In the genomic region with DNA sequence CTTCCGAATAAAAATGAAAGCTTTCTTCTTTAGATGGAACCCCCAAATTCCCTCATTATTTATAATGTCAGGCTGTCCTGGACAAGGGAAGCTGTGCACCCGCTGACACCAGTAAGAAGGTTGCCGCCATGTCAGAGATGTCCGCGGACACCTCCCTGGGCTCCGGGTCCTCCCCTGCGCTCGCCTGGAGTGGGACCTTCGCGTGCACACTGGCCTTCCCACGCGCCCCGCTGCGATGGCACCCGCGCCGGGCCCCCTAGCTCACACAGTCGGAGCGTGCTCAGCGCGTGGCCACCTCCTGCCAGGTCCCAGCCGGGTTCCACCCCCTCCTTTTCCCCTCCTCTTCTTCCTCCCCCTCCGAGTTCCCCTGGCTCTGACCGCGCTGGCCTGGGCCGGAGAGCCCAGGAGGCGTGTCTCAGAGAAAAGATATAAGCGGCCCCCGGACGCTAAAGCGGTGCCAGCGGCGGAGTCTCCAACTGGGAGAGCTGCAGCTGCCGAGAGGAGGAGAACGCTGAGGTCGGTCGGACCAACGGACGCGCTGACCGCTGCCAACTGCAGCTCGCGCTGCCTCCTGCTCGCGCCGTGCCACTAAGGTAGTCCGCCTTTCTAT, we compare ENCODE assay signal across 8 cellular contexts. TPM values are rescaled to one million over a fixed set of nuclear protein-coding genes. Genes with fewer than 3 reads are reported as not detected.
A peak's percentile ranks its signal among the peaks of the same experiment; 100 is the strongest.
DNase-seq lines count a peak whose midpoint lies in the region; ATAC-seq and TF ChIP-seq lines count a peak whose summit lies in the region.

A gene with protein sequence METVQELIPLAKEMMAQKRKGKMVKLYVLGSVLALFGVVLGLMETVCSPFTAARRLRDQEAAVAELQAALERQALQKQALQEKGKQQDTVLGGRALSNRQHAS (plus strand): TSS at position 456 of the 610 bp plus-strand sequence. CDS start 273 bp downstream, outside the sequence.

- peaks cover 5% of the 10 kb centered on the region for H3K36me3 Mint-ChIP-seq in glutamatergic neuron (ENCODE audit: unreplicated experiment)

- no peaks in the 10 kb centered on the region for H3K27me3 ChIP-seq in adipocyte (replicated peaks; ENCODE audit: control insufficient read depth, insufficient read depth, low read length)
- H3K27me3 ChIP-seq in neutrophil: peaks cover 22% of the 10 kb centered on the region

- ATAC-seq in GM18870 (IDR thresholded peaks at IDR 0.05; ENCODE audit: unreplicated experiment) (no peak), HG03354 (IDR thresholded peaks at IDR 0.05; ENCODE audit: poor library complexity, severe bottlenecking, unreplicated experiment) (no peak)

- H3K9me3 ChIP-seq in adipocyte (ENCODE audit: control insufficient read depth, low read length) (peaks cover 3% of the 10 kb centered on the region), neutrophil (no peaks in the 10 kb centered on the region)

- peak within 1 kb of the TSS; percentile 88 for H3K4me3 Mint-ChIP-seq in glutamatergic neuron (ENCODE audit: unreplicated experiment)

- H3K4me1 ChIP-seq in adipocyte (ENCODE audit: control insufficient read depth, insufficient read depth, low read length): peaks cover 53% of the 10 kb centered on the region
- H3K4me1 ChIP-seq in neutrophil (ENCODE audit: control insufficient read depth in 1 of 2, insufficient read depth in 1 of 2, low read depth in 1 of 2, low read length in 1 of 2): peaks cover 62 to 70% of the 10 kb centered on the region in 2 experiments

- H3K27ac Mint-ChIP-seq in glutamatergic neuron (ENCODE audit: unreplicated experiment): peak within 1 kb of the TSS; percentile 4

- DNase-seq in DMS153 treated with DMSO at 0.1 percent for 48 hours (lab: John Stamatoyannopoulos, UW; ENCODE audit: unreplicated experiment) (peak; percentile 38), NCI-H748 (lab: John Stamatoyannopoulos, UW; ENCODE audit: unreplicated experiment) (peak; percentile 82), adipocyte (ENCODE audit: low read depth) (peak; percentile 73), glutamatergic neuron (peak; percentile 50), NCI-H2107 treated with DMSO at 0.1 percent for 48 hours (lab: John Stamatoyannopoulos, UW; ENCODE audit: unreplicated experiment) (no peak)

- peaks cover 5% of the 10 kb centered on the region for H3K4me1 Mint-ChIP-seq in glutamatergic neuron (ENCODE audit: low read depth, unreplicated experiment)

- H3K36me3 ChIP-seq in adipocyte (ENCODE audit: control insufficient read depth, insufficient read depth, low read length, severe bottlenecking): no peaks in the 10 kb centered on the region
- H3K36me3 ChIP-seq in neutrophil: no peaks in the 10 kb centered on the region

- peak within 1 kb of the TSS; percentile 85 for H3K4me3 ChIP-seq in adipocyte (ENCODE audit: low read length)
- peak within 1 kb of the TSS; percentile 79 to 95 for H3K4me3 ChIP-seq in neutrophil (ENCODE audit: low read depth in 1 of 2, low read length in 1 of 2)

- H3K9ac ChIP-seq in adipocyte (ENCODE audit: low read length): peak within 1 kb of the TSS; percentile 92

- no peaks in the 10 kb centered on the region for H3K9me3 Mint-ChIP-seq in glutamatergic neuron (ENCODE audit: unreplicated experiment)

- H3K27me3 Mint-ChIP-seq in glutamatergic neuron (ENCODE audit: unreplicated experiment): peaks cover 24% of the 10 kb centered on the region

- H3K27ac ChIP-seq in neutrophil: peak within 1 kb of the TSS; percentile 98

- no peak for TF ChIP-seq CTCF in glutamatergic neuron (IDR thresholded peaks at IDR 0.05; ENCODE audit: partially characterized antibody, unreplicated experiment)
- peak; percentile 47 for TF ChIP-seq CTCF in neutrophil (IDR thresholded peaks at IDR 0.05)

RNA-seq across cellular contexts. Expression of the gene that starts here (rescaled TPM):
- total RNA-seq in glutamatergic neuron (ENCODE audit: unreplicated experiment): 2.5 TPM
